2 cellular contexts compared by ENCODE assay signal in the genomic region with DNA sequence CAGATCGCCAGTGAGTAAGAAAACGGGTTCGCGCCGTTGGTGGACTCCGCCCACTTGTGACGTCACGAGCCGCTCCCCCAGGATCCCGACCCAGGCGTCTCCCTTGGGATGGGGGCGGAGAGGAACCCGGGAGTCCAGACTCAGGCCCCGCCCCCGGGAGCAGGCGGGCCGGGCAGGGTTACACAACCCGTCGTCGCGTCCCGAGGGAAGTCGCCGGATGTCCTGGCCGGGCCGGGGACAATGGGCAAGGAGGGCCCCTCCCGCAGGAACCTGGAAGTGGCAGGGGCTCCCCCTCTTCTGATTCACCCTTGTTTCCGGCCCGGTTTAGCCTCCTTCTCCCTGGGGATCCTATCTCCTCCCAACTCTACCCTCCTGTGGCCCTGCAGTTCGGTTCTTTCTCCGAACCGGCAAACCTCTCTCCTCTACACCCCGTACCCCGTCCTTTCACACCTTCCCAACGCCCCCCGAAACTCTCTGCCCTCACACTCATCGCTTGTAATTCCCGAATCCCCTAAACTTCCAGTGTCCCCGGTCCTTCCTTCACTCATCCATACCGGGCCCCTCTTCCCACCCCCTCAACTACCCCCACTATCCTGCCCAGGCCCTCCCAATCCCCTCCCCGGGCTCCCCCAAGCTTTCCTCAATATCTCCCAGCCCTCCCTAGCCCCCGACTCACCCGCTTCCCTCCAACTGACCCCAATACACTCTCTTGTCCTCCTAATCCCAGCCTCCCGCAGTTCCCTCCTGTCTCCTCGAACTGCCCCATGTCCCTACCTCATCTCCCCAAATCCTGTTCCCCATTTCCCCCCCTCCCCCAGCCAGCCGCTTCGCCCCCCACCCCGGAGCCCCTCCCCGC.
A peak's percentile ranks its signal among the peaks of the same experiment; 100 is the strongest.
TF ChIP-seq lines count a peak whose summit lies in the region.

No MANE protein-coding gene starts in this region.

TF ChIP-seq in SK-N-SH treated with all-trans-retinoic acid at 6 μM for 48 hours, 23 proteins besides CTCF, POLR2A, EP300 and RAD21:
- TF ChIP-seq RARB (CRISPR knock-in tag; IDR thresholded peaks at IDR 0.05), result no peak
- TF ChIP-seq PATZ1 (CRISPR knock-in tag; IDR thresholded peaks at IDR 0.05; ENCODE audit: borderline replicate concordance), result peak; percentile 96
- TF ChIP-seq ZNF565 (CRISPR knock-in tag; conservative IDR thresholded peaks at IDR 0.05; ENCODE audit: low read depth), result 0 out of 2 replicates have a peak, but pooled peaks have one; percentile 34

TF ChIP-seq in K562, 482 proteins besides CTCF, POLR2A, EP300 and RAD21 (continues in another document):
- TF ChIP-seq, protein P1, sequence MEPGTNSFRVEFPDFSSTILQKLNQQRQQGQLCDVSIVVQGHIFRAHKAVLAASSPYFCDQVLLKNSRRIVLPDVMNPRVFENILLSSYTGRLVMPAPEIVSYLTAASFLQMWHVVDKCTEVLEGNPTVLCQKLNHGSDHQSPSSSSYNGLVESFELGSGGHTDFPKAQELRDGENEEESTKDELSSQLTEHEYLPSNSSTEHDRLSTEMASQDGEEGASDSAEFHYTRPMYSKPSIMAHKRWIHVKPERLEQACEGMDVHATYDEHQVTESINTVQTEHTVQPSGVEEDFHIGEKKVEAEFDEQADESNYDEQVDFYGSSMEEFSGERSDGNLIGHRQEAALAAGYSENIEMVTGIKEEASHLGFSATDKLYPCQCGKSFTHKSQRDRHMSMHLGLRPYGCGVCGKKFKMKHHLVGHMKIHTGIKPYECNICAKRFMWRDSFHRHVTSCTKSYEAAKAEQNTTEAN (CRISPR knock-in tag; IDR thresholded peaks at IDR 0.05), result no peak
- TF ChIP-seq TRIM24 (IDR thresholded peaks at IDR 0.05), result peak in 1 of 2 experiments; percentile 22; a peak in 1 of 4 replicates
- no peak for TF ChIP-seq CAMTA2 (CRISPR knock-in tag; conservative IDR thresholded peaks at IDR 0.05)
- no peak for TF ChIP-seq SMAD1 (IDR thresholded peaks at IDR 0.05; ENCODE audit: low read depth, low read length, partially characterized antibody)
- 0 out of 2 replicates have a peak, but pooled peaks have one; percentile 34 for TF ChIP-seq RFX5 (IDR thresholded peaks at IDR 0.05; ENCODE audit: low read depth, low read length)
- TF ChIP-seq, protein P2, sequence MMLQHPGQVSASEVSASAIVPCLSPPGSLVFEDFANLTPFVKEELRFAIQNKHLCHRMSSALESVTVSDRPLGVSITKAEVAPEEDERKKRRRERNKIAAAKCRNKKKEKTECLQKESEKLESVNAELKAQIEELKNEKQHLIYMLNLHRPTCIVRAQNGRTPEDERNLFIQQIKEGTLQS (IDR thresholded peaks at IDR 0.05), result peak; percentile 75
- TF ChIP-seq, protein P2 (CRISPR knock-in tag; conservative IDR thresholded peaks at IDR 0.05), result peak; percentile 32; the same call in 1 of the 2 replicates
- no peak for TF ChIP-seq RNF219 (CRISPR knock-in tag; IDR thresholded peaks at IDR 0.05)
- no peak for TF ChIP-seq SMARCB1 (IDR thresholded peaks at IDR 0.05; ENCODE audit: insufficient read length, low read depth)
- TF ChIP-seq TCF7 (IDR thresholded peaks at IDR 0.05; ENCODE audit: borderline replicate concordance), result no peak
- peak; percentile 29; the same call in 1 of the 2 replicates for TF ChIP-seq BRD4 (IDR thresholded peaks at IDR 0.05)
- no peak for TF ChIP-seq ESRRB (CRISPR knock-in tag; IDR thresholded peaks at IDR 0.05; ENCODE audit: borderline replicate concordance)
- TF ChIP-seq RAD51 (IDR thresholded peaks at IDR 0.05; ENCODE audit: borderline replicate concordance, low read depth), result no peak
- no peak for TF ChIP-seq U2AF1 (optimal IDR thresholded peaks at IDR 0.05; ENCODE audit: low read depth, low read length)
- TF ChIP-seq U2AF2 (optimal IDR thresholded peaks at IDR 0.05; ENCODE audit: low read depth, low read length), result no peak
- no peak for TF ChIP-seq TGIF2 (CRISPR knock-in tag; IDR thresholded peaks at IDR 0.05)
- no peak for TF ChIP-seq MEF2D (tag; conservative IDR thresholded peaks at IDR 0.05; ENCODE audit: low read depth)
- TF ChIP-seq, protein P3, sequence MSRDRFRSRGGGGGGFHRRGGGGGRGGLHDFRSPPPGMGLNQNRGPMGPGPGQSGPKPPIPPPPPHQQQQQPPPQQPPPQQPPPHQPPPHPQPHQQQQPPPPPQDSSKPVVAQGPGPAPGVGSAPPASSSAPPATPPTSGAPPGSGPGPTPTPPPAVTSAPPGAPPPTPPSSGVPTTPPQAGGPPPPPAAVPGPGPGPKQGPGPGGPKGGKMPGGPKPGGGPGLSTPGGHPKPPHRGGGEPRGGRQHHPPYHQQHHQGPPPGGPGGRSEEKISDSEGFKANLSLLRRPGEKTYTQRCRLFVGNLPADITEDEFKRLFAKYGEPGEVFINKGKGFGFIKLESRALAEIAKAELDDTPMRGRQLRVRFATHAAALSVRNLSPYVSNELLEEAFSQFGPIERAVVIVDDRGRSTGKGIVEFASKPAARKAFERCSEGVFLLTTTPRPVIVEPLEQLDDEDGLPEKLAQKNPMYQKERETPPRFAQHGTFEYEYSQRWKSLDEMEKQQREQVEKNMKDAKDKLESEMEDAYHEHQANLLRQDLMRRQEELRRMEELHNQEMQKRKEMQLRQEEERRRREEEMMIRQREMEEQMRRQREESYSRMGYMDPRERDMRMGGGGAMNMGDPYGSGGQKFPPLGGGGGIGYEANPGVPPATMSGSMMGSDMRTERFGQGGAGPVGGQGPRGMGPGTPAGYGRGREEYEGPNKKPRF (IDR thresholded peaks at IDR 0.05; ENCODE audit: low read depth, low read length), result no peak
- TF ChIP-seq ZKSCAN1 (IDR thresholded peaks at IDR 0.05; ENCODE audit: low read depth, low read length), result no peak
- TF ChIP-seq, protein P4, sequence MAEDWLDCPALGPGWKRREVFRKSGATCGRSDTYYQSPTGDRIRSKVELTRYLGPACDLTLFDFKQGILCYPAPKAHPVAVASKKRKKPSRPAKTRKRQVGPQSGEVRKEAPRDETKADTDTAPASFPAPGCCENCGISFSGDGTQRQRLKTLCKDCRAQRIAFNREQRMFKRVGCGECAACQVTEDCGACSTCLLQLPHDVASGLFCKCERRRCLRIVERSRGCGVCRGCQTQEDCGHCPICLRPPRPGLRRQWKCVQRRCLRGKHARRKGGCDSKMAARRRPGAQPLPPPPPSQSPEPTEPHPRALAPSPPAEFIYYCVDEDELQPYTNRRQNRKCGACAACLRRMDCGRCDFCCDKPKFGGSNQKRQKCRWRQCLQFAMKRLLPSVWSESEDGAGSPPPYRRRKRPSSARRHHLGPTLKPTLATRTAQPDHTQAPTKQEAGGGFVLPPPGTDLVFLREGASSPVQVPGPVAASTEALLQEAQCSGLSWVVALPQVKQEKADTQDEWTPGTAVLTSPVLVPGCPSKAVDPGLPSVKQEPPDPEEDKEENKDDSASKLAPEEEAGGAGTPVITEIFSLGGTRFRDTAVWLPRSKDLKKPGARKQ (CRISPR knock-in tag; IDR thresholded peaks at IDR 0.05), result no peak
- no peak for TF ChIP-seq SMAD2 (IDR thresholded peaks at IDR 0.05; ENCODE audit: low read depth, low read length)
- TF ChIP-seq KAT2B (IDR thresholded peaks at IDR 0.05; ENCODE audit: low read depth, low read length), result no peak
- 0 out of 2 replicates have a peak, but pooled peaks have one; percentile 14 for TF ChIP-seq CBX1 (IDR thresholded peaks at IDR 0.05; ENCODE audit: low read depth)
- no peak for TF ChIP-seq COPS2 (conservative IDR thresholded peaks at IDR 0.05)
- no peak for TF ChIP-seq TSC22D4 (tag; IDR thresholded peaks at IDR 0.05)
- TF ChIP-seq, protein P5, sequence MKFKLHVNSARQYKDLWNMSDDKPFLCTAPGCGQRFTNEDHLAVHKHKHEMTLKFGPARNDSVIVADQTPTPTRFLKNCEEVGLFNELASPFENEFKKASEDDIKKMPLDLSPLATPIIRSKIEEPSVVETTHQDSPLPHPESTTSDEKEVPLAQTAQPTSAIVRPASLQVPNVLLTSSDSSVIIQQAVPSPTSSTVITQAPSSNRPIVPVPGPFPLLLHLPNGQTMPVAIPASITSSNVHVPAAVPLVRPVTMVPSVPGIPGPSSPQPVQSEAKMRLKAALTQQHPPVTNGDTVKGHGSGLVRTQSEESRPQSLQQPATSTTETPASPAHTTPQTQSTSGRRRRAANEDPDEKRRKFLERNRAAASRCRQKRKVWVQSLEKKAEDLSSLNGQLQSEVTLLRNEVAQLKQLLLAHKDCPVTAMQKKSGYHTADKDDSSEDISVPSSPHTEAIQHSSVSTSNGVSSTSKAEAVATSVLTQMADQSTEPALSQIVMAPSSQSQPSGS (CRISPR knock-in tag; IDR thresholded peaks at IDR 0.05), result no peak
- peak; percentile 27 to 38; a peak in 1 of 4 replicates for TF ChIP-seq FOXK2 (conservative IDR thresholded peaks at IDR 0.05 in 1 of 2, IDR thresholded peaks at IDR 0.05 in 1 of 2; ENCODE audit: low read depth in 2 of 2)
- no peak for TF ChIP-seq GTF2A2 (tag; IDR thresholded peaks at IDR 0.05)
- TF ChIP-seq KAT8 (IDR thresholded peaks at IDR 0.05; ENCODE audit: low read depth), result no peak
- TF ChIP-seq MED1 (CRISPR knock-in tag; IDR thresholded peaks at IDR 0.05; ENCODE audit: borderline replicate concordance), result no peak
- TF ChIP-seq JUND (IDR thresholded peaks at IDR 0.05; ENCODE audit: borderline replicate concordance, low read depth, low read length), result peak; percentile 53
- TF ChIP-seq JUND (tag; IDR thresholded peaks at IDR 0.05; ENCODE audit: borderline replicate concordance, low read depth, low read length), result peak; percentile 37; the same call in 1 of the 3 replicates
- 0 out of 2 replicates have a peak, but pooled peaks have one; percentile 26 for TF ChIP-seq ESRRA (IDR thresholded peaks at IDR 0.05; ENCODE audit: borderline replicate concordance, low read depth)
- peak; percentile 79; the same call in 1 of the 2 replicates for TF ChIP-seq PHF21A (IDR thresholded peaks at IDR 0.05; ENCODE audit: borderline replicate concordance, low read depth)
- TF ChIP-seq LEF1 (IDR thresholded peaks at IDR 0.05), result no peak
- TF ChIP-seq DMBX1 (CRISPR knock-in tag; IDR thresholded peaks at IDR 0.05; ENCODE audit: borderline replicate concordance), result no peak
- 0 out of 2 replicates have a peak, but pooled peaks have one; percentile 67 for TF ChIP-seq FOXK1 (CRISPR knock-in tag; IDR thresholded peaks at IDR 0.05; ENCODE audit: borderline replicate concordance)
- TF ChIP-seq TCF7L2 (IDR thresholded peaks at IDR 0.05; ENCODE audit: low read depth, low read length), result no peak
- no peak for TF ChIP-seq BCLAF1 (IDR thresholded peaks at IDR 0.05; ENCODE audit: borderline replicate concordance in 1 of 2, control insufficient read depth in 1 of 2, low read depth in 2 of 2, low read length in 1 of 2)
- TF ChIP-seq JUN (IDR thresholded peaks at IDR 0.05; ENCODE audit: borderline replicate concordance, low read depth, low read length), result no peak
- TF ChIP-seq JUN (CRISPR knock-in tag; IDR thresholded peaks at IDR 0.05; ENCODE audit: borderline replicate concordance), result no peak
- no peak for TF ChIP-seq ZBTB33 (CRISPR knock-in tag; IDR thresholded peaks at IDR 0.05)
